In genomic region chr17:45904886-45905285, GRCh38 we compare ENCODE assay signal across 23 cellular contexts. TPM values are rescaled to one million over a fixed set of nuclear protein-coding genes. Genes with fewer than 3 reads are reported as not detected.
DNase-seq lines count a peak whose midpoint lies in the region; ATAC-seq and TF ChIP-seq lines count a peak whose summit lies in the region.
"Had no signal": no experiment of that assay in that cellular context is flagged by ENCODE, and none has a peak within 500 bp of the region (broad histone marks: within the 10 kb centered on the region; RNA-seq: fewer than 3 reads in every experiment).

No MANE protein-coding gene starts in this region.

- H3K9ac ChIP-seq in SK-N-MC (ENCODE audit: insufficient read length): peak overlapping the region; percentile 8
- H3K9ac ChIP-seq in neural progenitor cell: no peak overlapping the region
- H3K9ac ChIP-seq: BLaER1 treated with 17β-estradiol and CSF1 and Interleukin-3, amounts not matched to agents 10 nM and 100 nM had no signal

- H3K27me3 ChIP-seq in GM23338 (ENCODE audit: insufficient read depth): peaks cover 14% of the 10 kb centered on the region
- H3K27me3 ChIP-seq in neural progenitor cell: peaks cover 72% of the 10 kb centered on the region

- TF ChIP-seq CTCF in GM23338 (conservative IDR thresholded peaks at IDR 0.05; ENCODE audit: low read depth in 2 of 2): no peak
- TF ChIP-seq CTCF in neural progenitor cell (IDR thresholded peaks at IDR 0.05): no peak
- no peak for TF ChIP-seq CTCF in coronary artery (IDR thresholded peaks at IDR 0.05)

- H3K4me1 Mint-ChIP-seq in GM23338: peaks cover 27% of the 10 kb centered on the region
- peaks cover 41% of the 10 kb centered on the region for H3K4me1 Mint-ChIP-seq in neural progenitor cell

- POLR2A ChIA-PET in HEK293T (lab: Yijun Ruan, JAX): interaction anchor here (0.7 kb wide), 1 partner anchor 12 kb away, joined by 4 read pairs; no protein-coding TSS in a partner anchor

- CTCF ChIA-PET in HEK293T (lab: Yijun Ruan, JAX): interaction anchor here (0.8 kb wide), 1 partner anchor 308 kb away, joined by 3 read pairs; no protein-coding TSS in a partner anchor

- no peak overlapping the region for H3K27ac Mint-ChIP-seq in GM23338
- H3K27ac Mint-ChIP-seq in neural progenitor cell: no peak overlapping the region
- H3K27ac Mint-ChIP-seq: CD8-positive, alpha-beta T cell; T-cell had no signal

- peak; percentile 80 for DNase-seq in D341Med (ENCODE audit: low spot score)
- peak; percentile 29 for DNase-seq in GM23338 (ENCODE audit: low spot score)
- no peak for DNase-seq in SK-N-MC (ENCODE audit: low read depth, low spot score)
- peak; percentile 31 for DNase-seq in neural progenitor cell (ENCODE audit: low spot score)
- DNase-seq in HEK293T (ENCODE audit: extremely low spot score): no peak
- DNase-seq in central memory CD4-positive, alpha-beta T cell: no peak
- no peak for DNase-seq in coronary artery (ENCODE audit: low spot score)
- DNase-seq: Calu3; CD8-positive, alpha-beta T cell; DMS79 treated with DMSO at 0.1 percent for 48 hours; Kasumi-1; MG63; NCI-H1048; NCI-H187; NCI-H2107; NCI-H2227 treated with DMSO at 0.1 percent for 48 hours; NCI-H510A treated with DMSO at 0.1 percent for 48 hours; OCI-M1; SHP77 treated with DMSO at 0.1 percent for 48 hours; T-cell had no signal

- H3K9me3 Mint-ChIP-seq in GM23338 (no peaks in the 10 kb centered on the region), neural progenitor cell (no peaks in the 10 kb centered on the region)
- H3K9me3 Mint-ChIP-seq: CD8-positive, alpha-beta T cell; T-cell had no signal

- no peaks in the 10 kb centered on the region for H3K36me3 ChIP-seq in GM23338 (ENCODE audit: insufficient read depth)
- peaks cover 13% of the 10 kb centered on the region for H3K36me3 ChIP-seq in SK-N-MC (ENCODE audit: insufficient read depth, low read length)
- no peaks in the 10 kb centered on the region for H3K36me3 ChIP-seq in neural progenitor cell
- H3K36me3 ChIP-seq: BLaER1 treated with 17β-estradiol and CSF1 and Interleukin-3, amounts not matched to agents 10 nM and 100 nM; HAP-1; MG63 had no signal

- H3K9me3 ChIP-seq in SK-N-MC (ENCODE audit: low read depth, low read length) (no peaks in the 10 kb centered on the region), neural progenitor cell (ENCODE audit: low read depth) (no peaks in the 10 kb centered on the region)
- H3K9me3 ChIP-seq: BLaER1 treated with 17β-estradiol and CSF1 and Interleukin-3, amounts not matched to agents 10 nM and 100 nM; HAP-1; MG63 had no signal

- H3K27me3 Mint-ChIP-seq in GM23338 (ENCODE audit: insufficient read depth, low read depth, poor library complexity) (peaks cover 13% of the 10 kb centered on the region), neural progenitor cell (ENCODE audit: insufficient read depth, low read depth) (peaks cover 14% of the 10 kb centered on the region)

- H4K20me1 ChIP-seq in GM23338 (replicated peaks; ENCODE audit: insufficient read depth): no peaks in the 10 kb centered on the region
- peaks cover 18% of the 10 kb centered on the region for H4K20me1 ChIP-seq in neural progenitor cell (ENCODE audit: low read depth)
- H4K20me1 ChIP-seq: BLaER1 treated with 17β-estradiol and CSF1 and Interleukin-3, amounts not matched to agents 10 nM and 100 nM had no signal

- H3K4me2 ChIP-seq in GM23338 (no peak overlapping the region), neural progenitor cell (no peak overlapping the region)
- H3K4me2 ChIP-seq: BLaER1 treated with 17β-estradiol and CSF1 and Interleukin-3, amounts not matched to agents 10 nM and 100 nM had no signal

- H3K36me3 Mint-ChIP-seq in GM23338 (ENCODE audit: low read depth) (no peaks in the 10 kb centered on the region), neural progenitor cell (no peaks in the 10 kb centered on the region)
- H3K36me3 Mint-ChIP-seq: CD8-positive, alpha-beta T cell; T-cell had no signal

- H2AFZ ChIP-seq in GM23338: no peak overlapping the region
- H2AFZ ChIP-seq in neural progenitor cell (replicated peaks): no peak overlapping the region

- no peaks in the 10 kb centered on the region for H3K79me2 ChIP-seq in GM23338 (replicated peaks; ENCODE audit: insufficient read depth)
- H3K79me2 ChIP-seq in neural progenitor cell (ENCODE audit: low read depth): no peaks in the 10 kb centered on the region

- H3F3A ChIP-seq in GM23338 (replicated peaks; ENCODE audit: low read depth) (no peaks in the 10 kb centered on the region), neural progenitor cell (ENCODE audit: low read depth) (peaks cover 15% of the 10 kb centered on the region)

- H3K4me1 ChIP-seq in GM23338 (ENCODE audit: insufficient read depth): peaks cover 30% of the 10 kb centered on the region
- H3K4me1 ChIP-seq in neural progenitor cell: peaks cover 19% of the 10 kb centered on the region
- H3K4me1 ChIP-seq: BLaER1 treated with 17β-estradiol and CSF1 and Interleukin-3, amounts not matched to agents 10 nM and 100 nM; HAP-1 had no signal

- H3K27ac ChIP-seq in GM23338 (ENCODE audit: low read depth) (no peak overlapping the region), SK-N-MC (peak overlapping the region; percentile 65), neural progenitor cell (no peak overlapping the region), coronary artery (no peak overlapping the region)
- H3K27ac ChIP-seq: BLaER1 treated with 17β-estradiol and CSF1 and Interleukin-3, amounts not matched to agents 10 nM and 100 nM had no signal

- ATAC-seq in GM23338: peak; percentile 20
- ATAC-seq: CD8-positive, alpha-beta T cell; SK-N-SH treated with all-trans-retinoic acid at 6 μM for 48 hours; T-cell had no signal

- H3K4me3 ChIP-seq in GM23338 (no peak overlapping the region), SK-N-MC (peak overlapping the region; percentile 29; the same call in 1 of the 2 replicates), neural progenitor cell (no peak overlapping the region), coronary artery (no peak overlapping the region)
- H3K4me3 ChIP-seq: BLaER1 treated with 17β-estradiol and CSF1 and Interleukin-3, amounts not matched to agents 10 nM and 100 nM; HAP-1; MG63 had no signal

- H3K9me2 ChIP-seq in GM23338 (ENCODE audit: insufficient read depth): no peaks in the 10 kb centered on the region

- H3K4me3 Mint-ChIP-seq in GM23338: no peak overlapping the region
- no peak overlapping the region for H3K4me3 Mint-ChIP-seq in neural progenitor cell
- H3K4me3 Mint-ChIP-seq: CD8-positive, alpha-beta T cell; T-cell had no signal

TF ChIP-seq in GM23338, 12 proteins besides CTCF, POLR2A, EP300 and RAD21 (continues in another document):
- TF ChIP-seq, protein P1, sequence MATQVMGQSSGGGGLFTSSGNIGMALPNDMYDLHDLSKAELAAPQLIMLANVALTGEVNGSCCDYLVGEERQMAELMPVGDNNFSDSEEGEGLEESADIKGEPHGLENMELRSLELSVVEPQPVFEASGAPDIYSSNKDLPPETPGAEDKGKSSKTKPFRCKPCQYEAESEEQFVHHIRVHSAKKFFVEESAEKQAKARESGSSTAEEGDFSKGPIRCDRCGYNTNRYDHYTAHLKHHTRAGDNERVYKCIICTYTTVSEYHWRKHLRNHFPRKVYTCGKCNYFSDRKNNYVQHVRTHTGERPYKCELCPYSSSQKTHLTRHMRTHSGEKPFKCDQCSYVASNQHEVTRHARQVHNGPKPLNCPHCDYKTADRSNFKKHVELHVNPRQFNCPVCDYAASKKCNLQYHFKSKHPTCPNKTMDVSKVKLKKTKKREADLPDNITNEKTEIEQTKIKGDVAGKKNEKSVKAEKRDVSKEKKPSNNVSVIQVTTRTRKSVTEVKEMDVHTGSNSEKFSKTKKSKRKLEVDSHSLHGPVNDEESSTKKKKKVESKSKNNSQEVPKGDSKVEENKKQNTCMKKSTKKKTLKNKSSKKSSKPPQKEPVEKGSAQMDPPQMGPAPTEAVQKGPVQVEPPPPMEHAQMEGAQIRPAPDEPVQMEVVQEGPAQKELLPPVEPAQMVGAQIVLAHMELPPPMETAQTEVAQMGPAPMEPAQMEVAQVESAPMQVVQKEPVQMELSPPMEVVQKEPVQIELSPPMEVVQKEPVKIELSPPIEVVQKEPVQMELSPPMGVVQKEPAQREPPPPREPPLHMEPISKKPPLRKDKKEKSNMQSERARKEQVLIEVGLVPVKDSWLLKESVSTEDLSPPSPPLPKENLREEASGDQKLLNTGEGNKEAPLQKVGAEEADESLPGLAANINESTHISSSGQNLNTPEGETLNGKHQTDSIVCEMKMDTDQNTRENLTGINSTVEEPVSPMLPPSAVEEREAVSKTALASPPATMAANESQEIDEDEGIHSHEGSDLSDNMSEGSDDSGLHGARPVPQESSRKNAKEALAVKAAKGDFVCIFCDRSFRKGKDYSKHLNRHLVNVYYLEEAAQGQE (IDR thresholded peaks at IDR 0.05; ENCODE audit: unreplicated experiment): no peak
- no peak for TF ChIP-seq EZH2 (IDR thresholded peaks at IDR 0.05; ENCODE audit: low read depth, unreplicated experiment)

TF ChIP-seq in HEK293T, 16 proteins besides CTCF, POLR2A, EP300 and RAD21:
- TF ChIP-seq L3MBTL2 (conservative IDR thresholded peaks at IDR 0.05) (no peak), HDGF (IDR thresholded peaks at IDR 0.05; ENCODE audit: borderline replicate concordance) (no peak), FOXA1 (IDR thresholded peaks at IDR 0.05) (no peak), BHLHE40 (IDR thresholded peaks at IDR 0.05; ENCODE audit: borderline replicate concordance) (no peak), TARDBP (IDR thresholded peaks at IDR 0.05) (no peak), SUZ12 (IDR thresholded peaks at IDR 0.05) (no peak), NFRKB (IDR thresholded peaks at IDR 0.05) (no peak), ARNT (IDR thresholded peaks at IDR 0.05) (no peak), SP1 (IDR thresholded peaks at IDR 0.05) (no peak), LEF1 (IDR thresholded peaks at IDR 0.05; ENCODE audit: borderline replicate concordance) (no peak), ELF4 (IDR thresholded peaks at IDR 0.05) (no peak), FOXK2 (IDR thresholded peaks at IDR 0.05) (no peak), CTBP1 (IDR thresholded peaks at IDR 0.05; ENCODE audit: borderline replicate concordance) (no peak), FOXM1 (IDR thresholded peaks at IDR 0.05; ENCODE audit: borderline replicate concordance) (no peak), ZNF384 (IDR thresholded peaks at IDR 0.05) (no peak)
- TF ChIP-seq, protein P2, sequence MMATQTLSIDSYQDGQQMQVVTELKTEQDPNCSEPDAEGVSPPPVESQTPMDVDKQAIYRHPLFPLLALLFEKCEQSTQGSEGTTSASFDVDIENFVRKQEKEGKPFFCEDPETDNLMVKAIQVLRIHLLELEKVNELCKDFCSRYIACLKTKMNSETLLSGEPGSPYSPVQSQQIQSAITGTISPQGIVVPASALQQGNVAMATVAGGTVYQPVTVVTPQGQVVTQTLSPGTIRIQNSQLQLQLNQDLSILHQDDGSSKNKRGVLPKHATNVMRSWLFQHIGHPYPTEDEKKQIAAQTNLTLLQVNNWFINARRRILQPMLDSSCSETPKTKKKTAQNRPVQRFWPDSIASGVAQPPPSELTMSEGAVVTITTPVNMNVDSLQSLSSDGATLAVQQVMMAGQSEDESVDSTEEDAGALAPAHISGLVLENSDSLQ (IDR thresholded peaks at IDR 0.05): no peak

RNA-seq across cellular contexts. Expression of gene MAPT, which starts 10.5 kb away (rescaled TPM):
- total RNA-seq in GM23338 (2014; rRNA removed; shearing (Covaris generic)): 1.1 and 1.7 TPM in 2 replicates
- 2.1 and 2.8 TPM in 2 replicates for polyA plus RNA-seq in GM23338 (2016; fragmentation: Nextera tagmentation; extraction: Ambion mirVana)
- 1.4 and 2.4 TPM in 2 replicates for total RNA-seq in neural progenitor cell (ENCODE audit: low replicate concordance)

Comparison
In these comparisons a context has a peak if more than half of its experiments do, and no peak if none do; other contexts are left out.
1. DNase-seq: peak in D341Med (single experiment), GM23338 (single experiment) and neural progenitor cell (single experiment); none in SK-N-MC (single experiment), HEK293T (single experiment), central memory CD4-positive, alpha-beta T cell (single experiment) and coronary artery (single experiment).